Comparison of ENCODE assay signal across 30 cellular contexts in the genomic region with DNA sequence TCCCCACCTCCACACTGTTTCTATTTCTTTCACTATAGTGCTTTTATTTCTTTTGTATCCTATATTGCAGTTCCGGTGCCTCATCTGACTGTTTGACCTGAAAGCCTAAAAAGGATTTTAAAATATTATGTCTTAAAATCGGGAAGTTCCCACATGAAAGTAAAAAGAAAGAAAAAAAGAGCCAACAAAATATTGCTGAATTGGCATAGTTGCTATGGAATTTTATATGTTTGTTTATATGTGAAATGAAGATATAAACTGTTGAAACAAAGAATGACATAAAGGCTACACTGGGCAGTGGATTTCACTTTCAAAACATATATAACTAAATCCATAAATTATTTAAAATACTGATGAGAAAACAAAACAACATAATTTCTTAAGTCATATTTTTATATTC.
"Had no signal": no experiment of that assay in that cellular context is flagged by ENCODE, and none has a peak within 500 bp of the region (broad histone marks: within the 10 kb centered on the region; RNA-seq: fewer than 3 reads in every experiment).

No MANE protein-coding gene starts in this region.

- DNase-seq: left colon; left lung; lower lobe of right lung; mesendoderm; naive B cell; natural killer cell; nephron progenitor cell; occipital lobe; ovary; stimulated activated CD4-positive, alpha-beta T cell treated with anti-CD3 and anti-CD28 coated beads, Interleukin-12 subunit alpha, Interleukin-12 subunit beta, amount 100 ng/mL, for 4 hours; stimulated activated CD4-positive, alpha-beta T cell treated with anti-CD3 and anti-CD28 coated beads, Interleukin-15, amount 100 ng/mL, for 24 hours; stimulated activated CD4-positive, alpha-beta T cell treated with anti-CD3 and anti-CD28 coated beads, Interleukin-2, amount 100 ng/mL, for 24 hours; stimulated activated CD4-positive, alpha-beta T cell treated with anti-CD3 and anti-CD28 coated beads, Interleukin-4, amount 100 ng/mL, for 1 hour; stimulated activated naive B cell treated with anti-CD40 and anti-IgM and Interleukin-4, amounts not matched to agents 10 μg/mL and 1 μg/mL and 100 μg/mL, for 72 hours; stimulated activated naive CD8-positive, alpha-beta T cell treated with anti-CD3 and anti-CD28 coated beads, Interleukin-15, Interleukin-2, amounts not matched to agents 100 U/mL and 50 U/mL, for 24 hours; stomach; testis; thyroid gland; transverse colon; upper lobe of left lung had no signal

- H3K36me3 Mint-ChIP-seq: mesothelial cell of epicardium; naive B cell; neural progenitor cell; stimulated activated naive B cell treated with anti-CD40 and anti-IgM and Interleukin-4, amounts not matched to agents 10 μg/mL and 1 μg/mL and 100 μg/mL, for 72 hours had no signal

- H2AFZ ChIP-seq: hepatocyte, neural progenitor cell had no signal

- H3K4me3 ChIP-seq: hepatocyte, left lung, lower lobe of right lung, neural progenitor cell, ovary, right atrium auricular region, skin epidermis, stomach, testis, thyroid gland, transverse colon, upper lobe of left lung, vagina had no signal

- H3K4me2 ChIP-seq: hepatocyte, neural progenitor cell had no signal

- H3K4me1 Mint-ChIP-seq: mesothelial cell of epicardium; naive B cell; natural killer cell; stimulated activated naive B cell treated with anti-CD40 and anti-IgM and Interleukin-4, amounts not matched to agents 10 μg/mL and 1 μg/mL and 100 μg/mL, for 72 hours had no signal

- H3K9ac ChIP-seq: neural progenitor cell had no signal

- H3K27ac Mint-ChIP-seq: mesothelial cell of epicardium; naive B cell; natural killer cell; nephron progenitor cell; neural progenitor cell; progenitor cell of endocrine pancreas; stimulated activated naive B cell treated with anti-CD40 and anti-IgM and Interleukin-4, amounts not matched to agents 10 μg/mL and 1 μg/mL and 100 μg/mL, for 72 hours had no signal

- H3K36me3 ChIP-seq: left lung, lower lobe of right lung, neural progenitor cell, neutrophil, ovary, right atrium auricular region, stomach, thyroid gland, transverse colon, upper lobe of left lung, vagina had no signal

- FAIRE-seq: keratinocyte had no signal

- H3K9me3 ChIP-seq: left lung, lower lobe of right lung, neutrophil, ovary, right atrium auricular region, stomach, testis, thyroid gland, transverse colon, upper lobe of left lung, vagina had no signal

- H3K79me2 ChIP-seq: hepatocyte had no signal

- H3K27me3 ChIP-seq: hepatocyte, left lung, neural progenitor cell, neutrophil, ovary, right atrium auricular region, stomach, testis, thyroid gland, transverse colon, upper lobe of left lung, vagina had no signal

- H3K27ac ChIP-seq: hepatocyte, left lung, lower lobe of right lung, neural progenitor cell, neutrophil, ovary, right atrium auricular region, skin epidermis, stomach, testis, thyroid gland, transverse colon, upper lobe of left lung, vagina had no signal

- H3K4me1 ChIP-seq: left lung, lower lobe of right lung, neural progenitor cell, right atrium auricular region, stomach, testis, thyroid gland, transverse colon, upper lobe of left lung, vagina had no signal

- ATAC-seq: left colon; left lung; lower lobe of right lung; natural killer cell; sciatic nerve; stimulated activated naive B cell treated with anti-CD40 and anti-IgM and Interleukin-4, amounts not matched to agents 10 μg/mL and 1 μg/mL and 100 μg/mL, for 72 hours; stimulated activated naive CD8-positive, alpha-beta T cell treated with anti-CD3 and anti-CD28 coated beads, Interleukin-15, Interleukin-2, amounts not matched to agents 100 U/mL and 50 U/mL, for 24 hours had no signal

- H3K27me3 Mint-ChIP-seq: naive B cell; progenitor cell of endocrine pancreas; stimulated activated naive B cell treated with anti-CD40 and anti-IgM and Interleukin-4, amounts not matched to agents 10 μg/mL and 1 μg/mL and 100 μg/mL, for 72 hours had no signal

- H3K9me3 Mint-ChIP-seq: mesothelial cell of epicardium, nephron progenitor cell, neural progenitor cell had no signal

- H3K4me3 Mint-ChIP-seq: mesothelial cell of epicardium; naive B cell; natural killer cell; nephron progenitor cell; neural progenitor cell; stimulated activated naive B cell treated with anti-CD40 and anti-IgM and Interleukin-4, amounts not matched to agents 10 μg/mL and 1 μg/mL and 100 μg/mL, for 72 hours had no signal
